In the genomic region with DNA sequence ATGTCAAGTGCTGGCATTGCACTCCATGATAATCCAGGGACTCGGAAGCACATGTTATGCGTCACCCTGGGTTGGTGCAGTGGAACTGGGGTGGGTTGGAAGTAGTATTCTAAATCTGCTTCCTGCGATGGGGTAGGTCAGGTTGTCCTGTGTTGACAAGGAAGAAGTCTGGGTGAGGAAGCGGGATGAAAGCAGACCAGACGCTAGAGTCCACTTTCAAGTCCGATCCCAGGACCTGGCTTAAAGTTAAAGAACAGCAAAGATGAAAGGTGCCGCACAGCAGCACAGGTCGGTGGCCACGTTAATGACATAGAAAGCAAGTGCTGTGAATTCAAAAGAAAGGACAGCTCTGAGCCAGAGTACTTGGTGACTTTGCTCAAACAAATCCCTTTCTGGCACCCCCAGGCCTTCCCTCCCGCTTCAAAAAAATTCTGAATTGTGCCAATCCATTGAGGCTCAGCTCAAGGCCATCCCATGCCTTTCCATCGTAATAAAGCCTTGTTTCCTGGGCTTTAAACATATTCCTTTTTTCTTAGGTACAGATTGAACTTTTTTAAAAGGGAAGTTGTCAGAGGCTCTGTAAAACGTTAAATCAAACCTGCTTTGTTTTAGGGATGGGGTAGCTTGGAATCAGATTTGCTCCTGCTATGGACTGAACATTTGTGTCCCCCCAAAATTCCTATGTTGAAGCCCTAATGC, we compare ENCODE assay signal across 13 cellular contexts.
DNase-seq lines count a peak whose midpoint lies in the region; TF ChIP-seq lines count a peak whose summit lies in the region.
"Had no signal": no experiment of that assay in that cellular context is flagged by ENCODE, and none has a peak within 500 bp of the region (broad histone marks: within the 10 kb centered on the region; RNA-seq: fewer than 3 reads in every experiment).

No MANE protein-coding gene starts in this region.

- DNase-seq in left ventricle myocardium inferior (no peak), cardiac septum (ENCODE audit: low spot score) (no peak), chondrocyte (ENCODE audit: low spot score) (no peak), osteoblast (ENCODE audit: insufficient read length, low spot score, missing footprints) (no peak), COLO668 (lab: John Stamatoyannopoulos, UW; ENCODE audit: unreplicated experiment) (no peak), NCI-H446 (lab: John Stamatoyannopoulos, UW) (no peak), HT-29 (ENCODE audit: low spot score) (no peak), NCI-H345 treated with DMSO at 0.1 percent for 48 hours (lab: John Stamatoyannopoulos, UW; ENCODE audit: unreplicated experiment) (no peak)
- DNase-seq: NCI-H1930, RPMI8226 had no signal

- H3K4me2 ChIP-seq in osteoblast (ENCODE audit: insufficient read depth, low read length): no peak overlapping the region

- H3K9me3 ChIP-seq in left ventricle myocardium inferior (replicated peaks) (no peaks in the 10 kb centered on the region), osteoblast (ENCODE audit: low read depth, low read length) (no peaks in the 10 kb centered on the region)

- H3K36me3 ChIP-seq in left ventricle myocardium inferior (peaks cover 16% of the 10 kb centered on the region), osteoblast (ENCODE audit: insufficient read depth, low read length) (no peaks in the 10 kb centered on the region)

- intact Hi-C loops in left ventricle myocardium inferior (cut with micrococcal nuclease): loop anchor here (10.0 kb wide), 2 partner anchors 77 to 597 kb away; no protein-coding TSS in a partner anchor
- intact Hi-C loops in cardiac septum (cut with DNase I): loop anchor here (5.0 kb wide), 1 partner anchor 34 kb away; no protein-coding TSS in a partner anchor

- H3K4me3 ChIP-seq in left ventricle myocardium inferior (no peak overlapping the region), osteoblast (ENCODE audit: insufficient read depth, low read length) (no peak overlapping the region)

- peaks cover 49% of the 10 kb centered on the region for H3K4me1 Mint-ChIP-seq in chondrocyte (ENCODE audit: low read depth)

- peaks cover 11% of the 10 kb centered on the region for H3K79me2 ChIP-seq in osteoblast (ENCODE audit: insufficient read depth, low read length)

- no peak overlapping the region for H2AFZ ChIP-seq in osteoblast (ENCODE audit: low read length)
- H2AFZ ChIP-seq: parathyroid adenoma had no signal

- H3K9me3 Mint-ChIP-seq in chondrocyte (ENCODE audit: low read depth): peaks cover 2% of the 10 kb centered on the region
- H3K9me3 Mint-ChIP-seq: mesothelial cell of epicardium; T-helper 1 cell treated with Interleukin-12 subunit alpha and Interleukin-12 subunit beta and Interleukin-4 antibody, amounts not matched to agents 30 μg/mL and 1 μg/mL, for 36 hours had no signal

- H3K27ac Mint-ChIP-seq in chondrocyte (ENCODE audit: unreplicated experiment): peak overlapping the region; percentile 96

- TF ChIP-seq CTCF in left ventricle myocardium inferior (IDR thresholded peaks at IDR 0.05; ENCODE audit: borderline replicate concordance) (no peak), chondrocyte (IDR thresholded peaks at IDR 0.05) (no peak), osteoblast (IDR thresholded peaks at IDR 0.05; ENCODE audit: extremely low read depth, low read depth, low read length) (no peak)

- no peaks in the 10 kb centered on the region for H3K27me3 Mint-ChIP-seq in chondrocyte (ENCODE audit: low read depth)

- no peaks in the 10 kb centered on the region for H4K20me1 ChIP-seq in osteoblast (ENCODE audit: insufficient read depth, low read length)

- peaks cover 97% of the 10 kb centered on the region for H3K4me1 ChIP-seq in left ventricle myocardium inferior
- H3K4me1 ChIP-seq in osteoblast (ENCODE audit: insufficient read depth, low read length): peaks cover 45% of the 10 kb centered on the region

- no peak overlapping the region for H3K4me3 Mint-ChIP-seq in chondrocyte (ENCODE audit: unreplicated experiment)
- H3K4me3 Mint-ChIP-seq: mesothelial cell of epicardium; T-helper 1 cell treated with Interleukin-12 subunit alpha and Interleukin-12 subunit beta and Interleukin-4 antibody, amounts not matched to agents 30 μg/mL and 1 μg/mL, for 36 hours had no signal

- H3K36me3 Mint-ChIP-seq in chondrocyte (ENCODE audit: low read depth): peaks cover 6% of the 10 kb centered on the region

- H3K27ac ChIP-seq in left ventricle myocardium inferior (replicated peaks) (peak overlapping the region; percentile 77), osteoblast (ENCODE audit: low read depth, low read length) (peak overlapping the region; percentile 89)

- H3K27me3 ChIP-seq in left ventricle myocardium inferior (ENCODE audit: low read depth) (no peaks in the 10 kb centered on the region), osteoblast (ENCODE audit: insufficient read depth, low read length) (no peaks in the 10 kb centered on the region)
